1 cellular context compared by ENCODE assay signal in genomic region chr17:28996554-28997096, GRCh38.
TF ChIP-seq lines count a peak whose summit lies in the region.

No MANE protein-coding gene starts in this region.

TF ChIP-seq in HepG2, 621 proteins besides CTCF, POLR2A, EP300 and RAD21 (continues in another document):
- TF ChIP-seq TRIM24 (CRISPR knock-in tag; IDR thresholded peaks at IDR 0.05): no peak; the same call in none of the 2 replicates
- no peak for TF ChIP-seq HNRNPLL (IDR thresholded peaks at IDR 0.05; ENCODE audit: low read depth, low read length, poor library complexity, severe bottlenecking)
- TF ChIP-seq FOXK2 (IDR thresholded peaks at IDR 0.05): no peak
- TF ChIP-seq ZFYVE20 (CRISPR knock-in tag; IDR thresholded peaks at IDR 0.05; ENCODE audit: borderline replicate concordance, low read depth): no peak
- TF ChIP-seq ZNF883 (CRISPR knock-in tag; IDR thresholded peaks at IDR 0.05; ENCODE audit: not compliant biosample characterization): peak; percentile 28
- TF ChIP-seq HMG20B (CRISPR knock-in tag; conservative IDR thresholded peaks at IDR 0.05): no peak
- no peak for TF ChIP-seq YY1 (IDR thresholded peaks at IDR 0.05; ENCODE audit: insufficient read depth, insufficient replicate concordance, low read depth, low read length)
- TF ChIP-seq ZNF432 (CRISPR knock-in tag; IDR thresholded peaks at IDR 0.05; ENCODE audit: borderline replicate concordance): no peak
- TF ChIP-seq SRSF9 (IDR thresholded peaks at IDR 0.05; ENCODE audit: borderline replicate concordance, insufficient read depth, low read depth, low read length, poor library complexity, severe bottlenecking): no peak
- no peak for TF ChIP-seq ZBTB46 (CRISPR knock-in tag; IDR thresholded peaks at IDR 0.05; ENCODE audit: borderline replicate concordance)
- TF ChIP-seq KLF15 (CRISPR knock-in tag; IDR thresholded peaks at IDR 0.05; ENCODE audit: borderline replicate concordance): no peak
- TF ChIP-seq ZC3H13 (CRISPR knock-in tag; IDR thresholded peaks at IDR 0.05): no peak
- TF ChIP-seq ZNF335 (CRISPR knock-in tag; IDR thresholded peaks at IDR 0.05): no peak
- TF ChIP-seq PPARG (CRISPR knock-in tag; conservative IDR thresholded peaks at IDR 0.05): peak; percentile 48; the same call in 1 of the 2 replicates
- TF ChIP-seq ZNF407 (CRISPR knock-in tag; IDR thresholded peaks at IDR 0.05; ENCODE audit: not compliant biosample characterization): no peak
- TF ChIP-seq IRF2 (CRISPR knock-in tag; IDR thresholded peaks at IDR 0.05): no peak
- TF ChIP-seq AKAP8 (CRISPR knock-in tag; IDR thresholded peaks at IDR 0.05): peak; percentile 49; the same call in 1 of the 2 replicates
- TF ChIP-seq PITX1 (CRISPR knock-in tag; IDR thresholded peaks at IDR 0.05): peak; percentile 43
- TF ChIP-seq ZNF547 (CRISPR knock-in tag; IDR thresholded peaks at IDR 0.05): 0 out of 2 replicates have a peak, but pooled peaks have one; percentile 37
- TF ChIP-seq NR2C2 (CRISPR knock-in tag; IDR thresholded peaks at IDR 0.05; ENCODE audit: borderline replicate concordance): no peak
- TF ChIP-seq PHF5A (CRISPR knock-in tag; IDR thresholded peaks at IDR 0.05; ENCODE audit: low read depth, unreplicated experiment): no peak
- no peak for TF ChIP-seq NCOA1 (CRISPR knock-in tag; IDR thresholded peaks at IDR 0.05)
- no peak for TF ChIP-seq ZNF781 (CRISPR knock-in tag; IDR thresholded peaks at IDR 0.05; ENCODE audit: borderline replicate concordance, not compliant biosample characterization)
- TF ChIP-seq MAF1 (CRISPR knock-in tag; IDR thresholded peaks at IDR 0.05; ENCODE audit: borderline replicate concordance): no peak
- TF ChIP-seq ZIK1 (CRISPR knock-in tag; IDR thresholded peaks at IDR 0.05; ENCODE audit: borderline replicate concordance, low read depth): no peak
- no peak for TF ChIP-seq PLRG1 (conservative IDR thresholded peaks at IDR 0.05)
- no peak for TF ChIP-seq ZSCAN31 (CRISPR knock-in tag; IDR thresholded peaks at IDR 0.05; ENCODE audit: low read depth)
- TF ChIP-seq SOX5 (CRISPR knock-in tag; IDR thresholded peaks at IDR 0.05; ENCODE audit: borderline replicate concordance): no peak; the same call in 1 of the 2 replicates
- no peak for TF ChIP-seq GLMP (CRISPR knock-in tag; IDR thresholded peaks at IDR 0.05; ENCODE audit: borderline replicate concordance)
- TF ChIP-seq ZNF503 (CRISPR knock-in tag; IDR thresholded peaks at IDR 0.05): no peak
- TF ChIP-seq ZNF639 (CRISPR knock-in tag; conservative IDR thresholded peaks at IDR 0.05): no peak
- TF ChIP-seq FOXK1 (CRISPR knock-in tag; IDR thresholded peaks at IDR 0.05; ENCODE audit: borderline replicate concordance, low read depth): no peak
- no peak for TF ChIP-seq XRCC5 (optimal IDR thresholded peaks at IDR 0.05; ENCODE audit: low read length)
- no peak for TF ChIP-seq ZBTB42 (CRISPR knock-in tag; IDR thresholded peaks at IDR 0.05)
- TF ChIP-seq ZSCAN20 (CRISPR knock-in tag; IDR thresholded peaks at IDR 0.05; ENCODE audit: borderline replicate concordance): no peak
- no peak for TF ChIP-seq RFX3 (CRISPR knock-in tag; IDR thresholded peaks at IDR 0.05)
- TF ChIP-seq TFDP1 (CRISPR knock-in tag; IDR thresholded peaks at IDR 0.05; ENCODE audit: borderline replicate concordance): no peak
- TF ChIP-seq ZNF569 (CRISPR knock-in tag; IDR thresholded peaks at IDR 0.05; ENCODE audit: borderline replicate concordance): no peak
- no peak for TF ChIP-seq SSRP1 (CRISPR knock-in tag; IDR thresholded peaks at IDR 0.05)
- no peak for TF ChIP-seq ARID2 (CRISPR knock-in tag; IDR thresholded peaks at IDR 0.05; ENCODE audit: borderline replicate concordance)
- TF ChIP-seq SP4 (CRISPR knock-in tag; IDR thresholded peaks at IDR 0.05): peak; percentile 19; the same call in 1 of the 2 replicates
- TF ChIP-seq NFRKB (IDR thresholded peaks at IDR 0.05): no peak
- TF ChIP-seq GATAD1 (CRISPR knock-in tag; IDR thresholded peaks at IDR 0.05): no peak
- TF ChIP-seq ZNF75D (CRISPR knock-in tag; IDR thresholded peaks at IDR 0.05; ENCODE audit: borderline replicate concordance): no peak
- TF ChIP-seq NKX3-1 (CRISPR knock-in tag; IDR thresholded peaks at IDR 0.05): no peak
- TF ChIP-seq ZNF264 (CRISPR knock-in tag; IDR thresholded peaks at IDR 0.05): peak; percentile 9; the same call in 1 of the 2 replicates
- no peak for TF ChIP-seq YEATS2 (CRISPR knock-in tag; IDR thresholded peaks at IDR 0.05; ENCODE audit: borderline replicate concordance)
- TF ChIP-seq ZNF550 (CRISPR knock-in tag; IDR thresholded peaks at IDR 0.05; ENCODE audit: borderline replicate concordance): no peak
- TF ChIP-seq ZNF33B (CRISPR knock-in tag; IDR thresholded peaks at IDR 0.05): no peak
- TF ChIP-seq BRCA1 (CRISPR knock-in tag; IDR thresholded peaks at IDR 0.05): no peak
- no peak for TF ChIP-seq ZNF224 (CRISPR knock-in tag; IDR thresholded peaks at IDR 0.05)
- peak; percentile 69 for TF ChIP-seq HDAC1 (CRISPR knock-in tag; IDR thresholded peaks at IDR 0.05)
- no peak for TF ChIP-seq MED8 (CRISPR knock-in tag; IDR thresholded peaks at IDR 0.05; ENCODE audit: insufficient replicate concordance)
